Comparison of ENCODE assay signal across 1 cellular context in the genomic region with DNA sequence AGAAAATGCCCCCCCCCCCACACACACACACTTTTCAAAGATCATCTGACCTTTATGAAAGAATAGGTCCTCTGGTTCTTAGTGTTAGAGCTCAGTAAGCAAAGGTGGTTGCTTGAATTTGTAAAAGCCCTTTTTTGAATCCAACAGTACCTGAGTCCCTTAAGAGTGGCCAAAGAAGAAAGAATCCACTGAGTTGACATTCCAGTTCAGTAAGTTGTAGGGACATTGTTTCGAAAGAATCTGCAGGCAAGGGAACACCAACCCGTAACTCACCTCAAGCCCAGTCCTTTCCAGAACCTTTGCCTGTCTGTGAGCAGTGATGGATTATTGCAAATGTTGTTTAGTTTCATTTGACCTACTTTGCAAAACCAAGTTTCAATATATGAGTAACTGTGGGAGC.
TF ChIP-seq lines count a peak whose summit lies in the region.

No MANE protein-coding gene starts in this region.

TF ChIP-seq in K562, 482 proteins besides CTCF, POLR2A, EP300 and RAD21 (continued from another document):
- TF ChIP-seq HES1 (IDR thresholded peaks at IDR 0.05; ENCODE audit: low read depth) (no peak), CSDE1 (IDR thresholded peaks at IDR 0.05) (no peak), GABPA (tag; conservative IDR thresholded peaks at IDR 0.05; ENCODE audit: low read depth) (no peak)
